In the genomic region with DNA sequence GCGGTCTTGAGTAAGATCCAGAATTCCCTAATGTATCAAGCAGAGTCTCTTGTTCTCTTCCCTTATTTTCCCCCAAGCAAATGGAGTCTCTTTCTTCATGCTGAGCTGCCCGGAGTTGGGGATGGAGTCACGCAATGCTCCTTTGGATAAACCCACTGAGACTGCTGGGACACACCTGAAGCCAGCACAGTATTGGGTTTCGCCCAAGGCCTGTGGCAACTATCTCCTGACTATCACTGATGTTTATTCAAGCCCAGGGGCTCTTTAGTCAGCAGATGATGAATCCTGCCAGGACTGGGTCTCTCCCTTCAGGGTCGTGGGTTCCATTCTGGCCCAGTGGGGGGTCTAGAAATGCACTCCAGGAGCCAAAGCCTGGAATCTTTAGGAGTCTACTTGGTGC, we compare ENCODE assay signal across 17 cellular contexts. TPM values are rescaled to one million over a fixed set of nuclear protein-coding genes. Genes with fewer than 3 reads are reported as not detected.
A peak's percentile ranks its signal among the peaks of the same experiment; 100 is the strongest.
DNase-seq lines count a peak whose midpoint lies in the region; ATAC-seq and TF ChIP-seq lines count a peak whose summit lies in the region.
"Had no signal": no experiment of that assay in that cellular context is flagged by ENCODE, and none has a peak within 500 bp of the region (broad histone marks: within the 10 kb centered on the region; RNA-seq: fewer than 3 reads in every experiment).

No MANE protein-coding gene starts in this region.

- ATAC-seq in right lobe of liver = peak; percentile 46 to 76 (median 64)
- ATAC-seq: GM12878 had no signal

- TF ChIP-seq POLR2A in right lobe of liver (IDR thresholded peaks at IDR 0.05) = no peak

- no peaks in the 10 kb centered on the region for H3K36me3 ChIP-seq in right lobe of liver
- H3K36me3 ChIP-seq in skeletal muscle tissue (ENCODE audit: control insufficient read depth in 3 of 3, insufficient read depth in 3 of 3, low read length in 3 of 3) = peaks cover 2 to 5% (median 3%) of the 10 kb centered on the region in 3 donors
- peaks cover 9% of the 10 kb centered on the region for H3K36me3 ChIP-seq in effector memory CD4-positive, alpha-beta T cell (ENCODE audit: control insufficient read depth, insufficient read depth, low read length)

- DNase-seq in NCI-H146 (lab: John Stamatoyannopoulos, UW) = peak; percentile 76
- DNase-seq in choroid plexus epithelial cell (ENCODE audit: low read depth) = peak; percentile 8
- DNase-seq in right lobe of liver = peak in 1 of 3 donors; percentile 34
- no peak for DNase-seq in effector memory CD4-positive, alpha-beta T cell
- no peak for DNase-seq in middle frontal gyrus (ENCODE audit: extremely low spot score, low spot score)
- DNase-seq in Ammon's horn (ENCODE audit: low spot score) = no peak
- DNase-seq: CD4-positive, alpha-beta T cell; DND-41; MG63; NCI-H1417; NCI-H1930; NCI-H2227 treated with DMSO at 0.1 percent for 48 hours; NCI-H510A; Right ventricle myocardium superior had no signal

- H3K27ac ChIP-seq in right lobe of liver (peak overlapping the region; percentile 27 to 59 (median 55)), skeletal muscle tissue (ENCODE audit: low read depth, low read length) (peak overlapping the region; percentile 61)
- no peak overlapping the region for H3K27ac ChIP-seq in effector memory CD4-positive, alpha-beta T cell (ENCODE audit: insufficient read depth, low read length, poor library complexity, severe bottlenecking)
- H3K27ac ChIP-seq: BLaER1 had no signal

- H3K4me1 ChIP-seq in right lobe of liver = peaks cover 0 to 30% (median 17%) of the 10 kb centered on the region in 4 donors
- H3K4me1 ChIP-seq in skeletal muscle tissue (ENCODE audit: control insufficient read depth in 3 of 3, insufficient read depth in 3 of 3, low read length in 3 of 3) = peaks cover 22 to 29% (median 25%) of the 10 kb centered on the region in 3 donors
- H3K4me1 ChIP-seq in effector memory CD4-positive, alpha-beta T cell (ENCODE audit: control insufficient read depth, insufficient read depth, low read length, poor library complexity, severe bottlenecking) = no peaks in the 10 kb centered on the region
- H3K4me1 ChIP-seq: BLaER1 had no signal

- H3K27me3 ChIP-seq in right lobe of liver (no peaks in the 10 kb centered on the region), skeletal muscle tissue (ENCODE audit: control insufficient read depth in 3 of 3, insufficient read depth in 3 of 3, low read length in 3 of 3) (no peaks in the 10 kb centered on the region)
- no peaks in the 10 kb centered on the region for H3K27me3 ChIP-seq in effector memory CD4-positive, alpha-beta T cell (replicated peaks; ENCODE audit: control insufficient read depth, insufficient read depth, low read length, poor library complexity, severe bottlenecking)
- H3K27me3 ChIP-seq: BLaER1, MG63 had no signal

- no peak overlapping the region for H3K9ac ChIP-seq in skeletal muscle tissue (ENCODE audit: low read depth in 1 of 3, low read length in 3 of 3)
- H3K9ac ChIP-seq: BLaER1 had no signal

- H3K4me3 ChIP-seq in choroid plexus epithelial cell (ENCODE audit: low read depth, low read length) = no peak overlapping the region
- no peak overlapping the region for H3K4me3 ChIP-seq in right lobe of liver
- no peak overlapping the region for H3K4me3 ChIP-seq in skeletal muscle tissue (ENCODE audit: low read length in 3 of 3)
- H3K4me3 ChIP-seq in effector memory CD4-positive, alpha-beta T cell (ENCODE audit: insufficient read depth, low read depth, low read length, poor library complexity, severe bottlenecking) = no peak overlapping the region
- H3K4me3 ChIP-seq: BLaER1, GM12878, MG63 had no signal

- TF ChIP-seq CTCF in choroid plexus epithelial cell (conservative IDR thresholded peaks at IDR 0.05; ENCODE audit: low read depth, low read length) (no peak), right lobe of liver (IDR thresholded peaks at IDR 0.05) (no peak)

- 20% methylated on average over 2 of the region's 5 CpGs for WGBS in right lobe of liver (ENCODE audit: insufficient coverage, low coverage, low lambda C conversion rate, missing lambda C conversion rate)

- H3K9me3 ChIP-seq in right lobe of liver (no peaks in the 10 kb centered on the region), skeletal muscle tissue (ENCODE audit: control insufficient read depth in 3 of 3, low read length in 3 of 3) (no peaks in the 10 kb centered on the region)
- H3K9me3 ChIP-seq in effector memory CD4-positive, alpha-beta T cell (ENCODE audit: control insufficient read depth, low read length) = peaks cover 10% of the 10 kb centered on the region

- intact Hi-C loops in right lobe of liver (cut with DNase I) = no loop called here

RNA-seq across cellular contexts. Expression of a gene that starts 11.3 kb away (rescaled TPM):
- 10 to 100 TPM; 12.1 to 20.3 (median 17.6) TPM for total RNA-seq in right lobe of liver
- total RNA-seq in skeletal muscle tissue = 8.4 TPM

Comparison
In these comparisons a context has a peak if more than half of its experiments do, and no peak if none do; other contexts are left out.
1. DNase-seq: peak in NCI-H146 (single experiment) and choroid plexus epithelial cell (single experiment); none in effector memory CD4-positive, alpha-beta T cell (0 of 3), middle frontal gyrus (single experiment) and Ammon's horn (single experiment).